11 cellular contexts compared by ENCODE assay signal in the genomic region with DNA sequence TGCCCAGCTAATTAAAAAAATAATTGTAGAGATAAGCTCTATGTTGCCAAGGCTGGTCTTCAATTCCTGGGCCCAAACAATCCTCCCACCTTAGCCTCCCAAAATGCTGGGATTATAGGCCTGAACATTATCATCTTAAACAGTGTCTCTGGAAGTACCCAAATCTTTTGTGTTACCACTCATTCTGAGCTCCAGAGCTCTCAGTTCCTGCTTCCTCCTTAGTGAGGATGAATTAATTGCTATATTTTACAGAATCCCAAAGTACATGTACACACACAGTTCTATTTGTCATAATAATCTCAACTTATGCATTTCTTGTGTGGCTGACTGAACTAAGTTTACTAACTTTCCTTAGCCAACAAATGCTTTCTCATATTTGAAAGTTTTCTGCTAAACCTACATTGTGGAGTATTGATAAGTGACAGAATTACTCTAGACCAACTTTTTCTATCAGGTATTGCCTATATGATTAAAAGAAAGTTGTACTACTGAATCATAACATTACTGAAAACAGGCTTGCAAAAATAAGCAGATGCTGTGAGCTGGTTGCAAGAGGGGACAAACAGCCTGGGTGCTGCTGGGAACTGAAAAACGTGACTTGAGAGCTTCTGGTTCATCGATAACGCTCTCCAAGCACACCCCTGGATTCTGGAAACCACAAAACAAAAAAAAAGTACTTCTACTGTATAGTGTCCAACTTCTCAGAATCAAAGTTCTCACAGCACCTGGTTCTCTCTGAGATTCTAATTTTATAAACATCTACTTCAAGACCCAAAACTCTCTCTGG. TPM values are rescaled to one million over a fixed set of nuclear protein-coding genes. Genes with fewer than 3 reads are reported as not detected.
DNase-seq lines count a peak whose midpoint lies in the region; ATAC-seq lines count a peak whose summit lies in the region.
"Had no signal": no experiment of that assay in that cellular context is flagged by ENCODE, and none has a peak within 500 bp of the region (broad histone marks: within the 10 kb centered on the region; RNA-seq: fewer than 3 reads in every experiment).

No MANE protein-coding gene starts in this region.

- ATAC-seq in GM19467 (IDR thresholded peaks at IDR 0.05; ENCODE audit: unreplicated experiment) (peak; percentile 85), HG03045 (IDR thresholded peaks at IDR 0.05; ENCODE audit: unreplicated experiment) (peak; percentile 66)
- peak; percentile 37 to 84 for ATAC-seq in activated naive CD4-positive, alpha-beta T cell treated with anti-CD3 and anti-CD28 coated beads, Interleukin-2, amount 50 U/mL, for 72 hours

- H3K36me3 Mint-ChIP-seq in activated naive CD4-positive, alpha-beta T cell treated with anti-CD3 and anti-CD28 coated beads, Interleukin-2, amount 50 U/mL, for 72 hours, result no peaks in the 10 kb centered on the region
- H3K36me3 Mint-ChIP-seq: mesothelial cell of epicardium had no signal

- no peaks in the 10 kb centered on the region for H3K9me3 Mint-ChIP-seq in activated naive CD4-positive, alpha-beta T cell treated with anti-CD3 and anti-CD28 coated beads, Interleukin-2, amount 50 U/mL, for 72 hours
- H3K9me3 Mint-ChIP-seq: mesothelial cell of epicardium had no signal

- DNase-seq in NCI-H2171 treated with DMSO at 0.1 percent for 48 hours (lab: John Stamatoyannopoulos, UW), result peak; percentile 29
- no peak for DNase-seq in NCI-H2171 (lab: John Stamatoyannopoulos, UW)
- DNase-seq in activated naive CD4-positive, alpha-beta T cell treated with anti-CD3 and anti-CD28 coated beads, Interleukin-2, amount 50 U/mL, for 72 hours (ENCODE audit: low spot score in 2 of 2), result no peak
- DNase-seq in DMS79 treated with DMSO at 0.1 percent for 48 hours (lab: John Stamatoyannopoulos, UW), result no peak
- no peak for DNase-seq in AG08395 (ENCODE audit: low spot score)
- DNase-seq in effector CD4-positive, alpha-beta T cell, result no peak
- DNase-seq: activated gamma-delta T cell; stimulated activated CD8-positive, alpha-beta memory T cell treated with anti-CD3 and anti-CD28 coated beads, Interleukin-4, amount 100 ng/mL, for 48 hours had no signal

- H3K27ac Mint-ChIP-seq in activated naive CD4-positive, alpha-beta T cell treated with anti-CD3 and anti-CD28 coated beads, Interleukin-2, amount 50 U/mL, for 72 hours, result no peak overlapping the region
- H3K27ac Mint-ChIP-seq: mesothelial cell of epicardium had no signal

RNA-seq across cellular contexts. Expression of a gene that starts 15.3 kb away (rescaled TPM):
- 1 to 10 TPM; 1.8 to 4.7 TPM for total RNA-seq in activated naive CD4-positive, alpha-beta T cell treated with anti-CD3 and anti-CD28 coated beads, Interleukin-2, amount 50 U/mL, for 72 hours
